9 cellular contexts compared by ENCODE assay signal in the genomic region with DNA sequence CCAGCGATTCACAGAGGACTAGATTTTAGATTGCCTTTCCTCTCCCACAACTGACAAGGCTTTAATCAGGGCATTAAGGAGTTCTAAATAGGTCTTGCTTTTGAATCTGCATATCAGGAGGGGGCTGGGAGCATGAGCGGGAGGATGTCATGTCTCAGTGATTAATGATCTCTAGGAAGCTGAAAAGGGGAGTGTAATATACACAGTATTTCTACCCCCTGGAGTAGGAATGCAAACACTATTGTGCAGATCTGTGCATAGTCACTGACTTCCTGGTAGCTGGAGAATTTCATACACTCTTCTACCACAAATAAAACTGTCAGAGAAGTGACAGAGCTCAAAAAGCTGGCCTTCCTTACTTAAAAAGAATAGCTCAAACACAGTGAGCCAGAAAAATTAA.
DNase-seq lines count a peak whose midpoint lies in the region; ATAC-seq and TF ChIP-seq lines count a peak whose summit lies in the region.
"Had no signal": no experiment of that assay in that cellular context is flagged by ENCODE, and none has a peak within 500 bp of the region (broad histone marks: within the 10 kb centered on the region; RNA-seq: fewer than 3 reads in every experiment).

No MANE protein-coding gene starts in this region.

- no peaks in the 10 kb centered on the region for H3K4me1 ChIP-seq in prostate gland (replicated peaks)

- no peaks in the 10 kb centered on the region for H3K9me3 ChIP-seq in AG04450 (ENCODE audit: control insufficient read depth, insufficient read depth, low read length)
- H3K9me3 ChIP-seq in prostate gland = no peaks in the 10 kb centered on the region

- POLR2A ChIA-PET in AG04450 (lab: Yijun Ruan, JAX) = interaction anchor here (0.5 to 1.4 kb wide), 6 partner anchors 67 to 669 kb away, joined by 3 to 6 read pairs (median 4); partner anchors contain the start of genes POLR3B and TMEM263

- TF ChIP-seq CTCF in AG04450 (IDR thresholded peaks at IDR 0.05; ENCODE audit: low read depth, low read length) (no peak), prostate gland (IDR thresholded peaks at IDR 0.05) (no peak)

- DNase-seq in AG04450 (ENCODE audit: low read depth, low spot score) (peak; percentile 30), HuH-7.5 (ENCODE audit: low spot score) (peak; percentile 24), left kidney (ENCODE audit: low read depth, low spot score) (peak; percentile 88), prostate gland (ENCODE audit: low spot score) (no peak), NOMO-1 treated with DMSO at 0.1 percent for 48 hours (lab: John Stamatoyannopoulos, UW; ENCODE audit: unreplicated experiment) (no peak), OCI-M2 (lab: John Stamatoyannopoulos, UW; ENCODE audit: unreplicated experiment) (no peak)
- DNase-seq: activated CD8-positive, alpha-beta memory T cell treated with anti-CD3 and anti-CD28 coated beads, Interleukin-2, amount 50 U/mL, for 48 hours had no signal

- H3K4me3 Mint-ChIP-seq in activated T-helper 17 cell treated with anti-CD3 and anti-CD28 coated beads, Interleukin-2, amount 50 U/mL, for 72 hours = no peak overlapping the region

- H3K36me3 ChIP-seq in prostate gland = no peaks in the 10 kb centered on the region

- no peaks in the 10 kb centered on the region for H3K9me3 Mint-ChIP-seq in activated T-helper 17 cell treated with anti-CD3 and anti-CD28 coated beads, Interleukin-2, amount 50 U/mL, for 72 hours

- CTCF ChIA-PET in AG04450 (lab: Charles Lee) = interaction anchor here (0.6 to 3.4 kb wide), 14 partner anchors 16 to 614 kb away, joined by 4 to 42 read pairs (median 10); partner anchors contain the start of gene POLR3B

- H3K27me3 ChIP-seq in AG04450 (ENCODE audit: control insufficient read depth, insufficient read depth, low read length) (no peaks in the 10 kb centered on the region), prostate gland (replicated peaks; ENCODE audit: insufficient read depth) (no peaks in the 10 kb centered on the region)

- H3K27ac ChIP-seq in AG04450 (ENCODE audit: low read depth, low read length) = no peak overlapping the region
- H3K27ac ChIP-seq in prostate gland = no peak overlapping the region

- WGBS in prostate gland = 17% methylated on average over 2 of the region's 2 CpGs

- no peaks in the 10 kb centered on the region for H3K27me3 Mint-ChIP-seq in activated T-helper 17 cell treated with anti-CD3 and anti-CD28 coated beads, Interleukin-2, amount 50 U/mL, for 72 hours

- peaks cover 14% of the 10 kb centered on the region for H3K36me3 Mint-ChIP-seq in activated T-helper 17 cell treated with anti-CD3 and anti-CD28 coated beads, Interleukin-2, amount 50 U/mL, for 72 hours (ENCODE audit: low read depth)

- H3K4me3 ChIP-seq in AG04450 (ENCODE audit: low read depth, low read length) (no peak overlapping the region), prostate gland (no peak overlapping the region)

- ATAC-seq in activated T-helper 17 cell treated with anti-CD3 and anti-CD28 coated beads, Interleukin-2, amount 50 U/mL, for 72 hours (replicated peaks) = no peak
- no peak for ATAC-seq in GM21619 (IDR thresholded peaks at IDR 0.05; ENCODE audit: unreplicated experiment)

- TF ChIP-seq POLR2A in prostate gland (IDR thresholded peaks at IDR 0.05) = no peak

- peak overlapping the region; percentile 77 for H3K27ac Mint-ChIP-seq in activated T-helper 17 cell treated with anti-CD3 and anti-CD28 coated beads, Interleukin-2, amount 50 U/mL, for 72 hours

- H3K4me1 Mint-ChIP-seq in activated T-helper 17 cell treated with anti-CD3 and anti-CD28 coated beads, Interleukin-2, amount 50 U/mL, for 72 hours = peaks cover 3% of the 10 kb centered on the region

- intact Hi-C loops in prostate gland (cut with DNase I) = loop anchor here (5.0 kb wide), 1 partner anchor 453 kb away; no protein-coding TSS in a partner anchor

Comparison
In these comparisons a context has a peak if more than half of its experiments do, and no peak if none do; other contexts are left out.
1. DNase-seq: peak in AG04450 (single experiment), HuH-7.5 (single experiment) and left kidney (single experiment); none in prostate gland (single experiment), NOMO-1 treated with DMSO at 0.1 percent for 48 hours (single experiment) and OCI-M2 (single experiment).